In genomic region chr2:223815186-223815883, GRCh38 we compare ENCODE assay signal across 9 cellular contexts. TPM values are rescaled to one million over a fixed set of nuclear protein-coding genes. Genes with fewer than 3 reads are reported as not detected.
DNase-seq lines count a peak whose midpoint lies in the region; ATAC-seq and TF ChIP-seq lines count a peak whose summit lies in the region.
"Had no signal": no experiment of that assay in that cellular context is flagged by ENCODE, and none has a peak within 500 bp of the region (broad histone marks: within the 10 kb centered on the region; RNA-seq: fewer than 3 reads in every experiment).

No MANE protein-coding gene starts in this region.

- H3K4me3 ChIP-seq in AG09309 (ENCODE audit: control insufficient read depth, low read depth, low read length) (no peak overlapping the region), HFF-Myc (replicated peaks; ENCODE audit: low read depth, low read length) (no peak overlapping the region), kidney epithelial cell (ENCODE audit: low read depth, low read length) (no peak overlapping the region), ascending aorta (no peak overlapping the region)
- H3K4me3 ChIP-seq in CD8-positive, alpha-beta T cell (ENCODE audit: low read depth, low read length) = no peak overlapping the region

- H3K27ac Mint-ChIP-seq in CD8-positive, alpha-beta T cell = no peak overlapping the region
- H3K27ac Mint-ChIP-seq: activated naive CD8-positive, alpha-beta T cell treated with anti-CD3 and anti-CD28 coated beads, Interleukin-2, amount 10 ng/mL, durations not matched to agents 7 days and 5 days had no signal

- H3K4me1 Mint-ChIP-seq in CD8-positive, alpha-beta T cell (ENCODE audit: low read depth) = no peaks in the 10 kb centered on the region
- H3K4me1 Mint-ChIP-seq: activated naive CD8-positive, alpha-beta T cell treated with anti-CD3 and anti-CD28 coated beads, Interleukin-2, amount 10 ng/mL, durations not matched to agents 7 days and 5 days had no signal

- no peaks in the 10 kb centered on the region for H3K4me1 ChIP-seq in CD8-positive, alpha-beta T cell (ENCODE audit: insufficient read depth, low read length)
- peaks cover 0 to 3% of the 10 kb centered on the region in 2 donors for H3K4me1 ChIP-seq in ascending aorta

- H3K27me3 Mint-ChIP-seq in CD8-positive, alpha-beta T cell (ENCODE audit: low read depth) = no peaks in the 10 kb centered on the region
- H3K27me3 Mint-ChIP-seq: activated naive CD8-positive, alpha-beta T cell treated with anti-CD3 and anti-CD28 coated beads, Interleukin-2, amount 10 ng/mL, durations not matched to agents 7 days and 5 days had no signal

- intact Hi-C loops in CD8-positive, alpha-beta T cell (cut with DNase I, micrococcal nuclease) = no loop called here
- intact Hi-C loops in ascending aorta (cut with DNase I) = loop anchor here (5.0 kb wide), 1 partner anchor 823 kb away; no protein-coding TSS in a partner anchor

- no peak overlapping the region for H3K27ac ChIP-seq in CD8-positive, alpha-beta T cell (ENCODE audit: low read depth, low read length)
- no peak overlapping the region for H3K27ac ChIP-seq in ascending aorta

- CTCF ChIA-PET in CD8-positive, alpha-beta T cell (lab: Charles Lee) = no interaction called here

- no peak overlapping the region for H3K4me3 Mint-ChIP-seq in CD8-positive, alpha-beta T cell
- H3K4me3 Mint-ChIP-seq: activated naive CD8-positive, alpha-beta T cell treated with anti-CD3 and anti-CD28 coated beads, Interleukin-2, amount 10 ng/mL, durations not matched to agents 7 days and 5 days had no signal

- H3K9me3 Mint-ChIP-seq in CD8-positive, alpha-beta T cell = no peaks in the 10 kb centered on the region
- H3K9me3 Mint-ChIP-seq: activated naive CD8-positive, alpha-beta T cell treated with anti-CD3 and anti-CD28 coated beads, Interleukin-2, amount 10 ng/mL, durations not matched to agents 7 days and 5 days had no signal

- H3K36me3 Mint-ChIP-seq in CD8-positive, alpha-beta T cell = no peaks in the 10 kb centered on the region
- H3K36me3 Mint-ChIP-seq: activated naive CD8-positive, alpha-beta T cell treated with anti-CD3 and anti-CD28 coated beads, Interleukin-2, amount 10 ng/mL, durations not matched to agents 7 days and 5 days had no signal

- H3K36me3 ChIP-seq in kidney epithelial cell (ENCODE audit: control insufficient read depth, insufficient read depth, low read length) (no peaks in the 10 kb centered on the region), ascending aorta (no peaks in the 10 kb centered on the region)
- no peaks in the 10 kb centered on the region for H3K36me3 ChIP-seq in CD8-positive, alpha-beta T cell (ENCODE audit: insufficient read depth, low read length)

- DNase-seq in AG09309 (ENCODE audit: low read depth) (peak; percentile 79), HFF-Myc (ENCODE audit: extremely low read depth, low read depth) (peak; percentile 88), T1000 (lab: John Stamatoyannopoulos, UW) (peak; percentile 68), kidney epithelial cell (ENCODE audit: low read depth) (peak; percentile 98), islet precursor cell (no peak), ascending aorta (ENCODE audit: low spot score in 2 of 2) (no peak)
- no peak for DNase-seq in CD8-positive, alpha-beta T cell
- no peak for DNase-seq in effector CD8-positive, alpha-beta T cell (lab: John Stamatoyannopoulos, UW)
- DNase-seq: activated naive CD8-positive, alpha-beta T cell treated with anti-CD3 and anti-CD28 coated beads, Interleukin-2, amount 10 ng/mL, durations not matched to agents 7 days and 5 days had no signal

- no peak for ATAC-seq in CD8-positive, alpha-beta T cell

- H3K27me3 ChIP-seq in kidney epithelial cell (ENCODE audit: control insufficient read depth, insufficient read depth, low read length) (no peaks in the 10 kb centered on the region), ascending aorta (no peaks in the 10 kb centered on the region)
- no peaks in the 10 kb centered on the region for H3K27me3 ChIP-seq in CD8-positive, alpha-beta T cell (ENCODE audit: insufficient read depth, low read length)

- H3K9me3 ChIP-seq in CD8-positive, alpha-beta T cell (ENCODE audit: low read length) = no peaks in the 10 kb centered on the region
- no peaks in the 10 kb centered on the region for H3K9me3 ChIP-seq in ascending aorta

- POLR2A ChIA-PET in CD8-positive, alpha-beta T cell (lab: Charles Lee) = no interaction called here

- no peak for TF ChIP-seq CTCF in AG09309 (IDR thresholded peaks at IDR 0.05; ENCODE audit: control insufficient read depth, insufficient read depth, low read depth, low read length, missing control alignments)
- TF ChIP-seq CTCF in HFF-Myc (IDR thresholded peaks at IDR 0.05; ENCODE audit: low read depth, low read length, missing control alignments) = no peak
- no peak for TF ChIP-seq CTCF in kidney epithelial cell (IDR thresholded peaks at IDR 0.05; ENCODE audit: insufficient read depth, low read length, poor library complexity, severe bottlenecking)
- no peak for TF ChIP-seq CTCF in CD8-positive, alpha-beta T cell (IDR thresholded peaks at IDR 0.05)
- no peak for TF ChIP-seq CTCF in ascending aorta (IDR thresholded peaks at IDR 0.05)

RNA-seq across cellular contexts. Expression of gene AP1S3, which starts 22.0 kb away (rescaled TPM):
- total RNA-seq in kidney epithelial cell (21.4 and 22.4 TPM in 2 replicates), ascending aorta (not detected)
- total RNA-seq in CD8-positive, alpha-beta T cell = 1 to 10 TPM in 1 of 2 experiments, under 1 TPM in 1; 0.76 to 1.2 TPM

Comparison
In these comparisons a context has a peak if more than half of its experiments do, and no peak if none do; other contexts are left out.
1. DNase-seq: peak in AG09309 (single experiment), HFF-Myc (single experiment), T1000 (single experiment) and kidney epithelial cell (single experiment); none in CD8-positive, alpha-beta T cell (0 of 7), islet precursor cell (single experiment), ascending aorta (0 of 2) and effector CD8-positive, alpha-beta T cell (single experiment).
2. RNA of gene AP1S3, which starts 22.0 kb away (total RNA-seq): 21.4 to 22.4 TPM in kidney epithelial cell; 0.76 to 1.2 TPM in CD8-positive, alpha-beta T cell and not detected in ascending aorta (single experiment); every median in the first group is over 10 times any median in the second.